In genomic region chr19:45717131-45717982, GRCh38 we compare ENCODE assay signal across 8 cellular contexts. TPM values are rescaled to one million over a fixed set of nuclear protein-coding genes. Genes with fewer than 3 reads are reported as not detected.
A peak's percentile ranks its signal among the peaks of the same experiment; 100 is the strongest.
DNase-seq lines count a peak whose midpoint lies in the region; ATAC-seq and TF ChIP-seq lines count a peak whose summit lies in the region.

No MANE protein-coding gene starts in this region.

- no peaks in the 10 kb centered on the region for H3K9me3 Mint-ChIP-seq in endothelial cell (ENCODE audit: unreplicated experiment)

- no peaks in the 10 kb centered on the region for H3K9me3 ChIP-seq in OCI-LY1 (ENCODE audit: low read length)
- H3K9me3 ChIP-seq in mesodermal cell (ENCODE audit: control insufficient read depth, low read length): no peaks in the 10 kb centered on the region

- H3K27ac ChIP-seq in OCI-LY1 (ENCODE audit: low read depth, low read length, poor library complexity, severe bottlenecking): peak overlapping the region; percentile 74
- peak overlapping the region; percentile 94 for H3K27ac ChIP-seq in mesodermal cell (ENCODE audit: low read depth, low read length, severe bottlenecking)

- peak overlapping the region; percentile 76 for H3K4me3 ChIP-seq in OCI-LY1 (ENCODE audit: low read depth, low read length, poor library complexity, severe bottlenecking)
- peak overlapping the region; percentile 86 for H3K4me3 ChIP-seq in mesodermal cell (ENCODE audit: extremely low read depth, insufficient read depth, low read length, poor library complexity, severe bottlenecking)

- WGBS in mesodermal cell (ENCODE audit: insufficient coverage in 2 of 2), 2 experiments: 1 to 2% methylated on average over 33 to 38 of the region's 51 CpGs

- no peaks in the 10 kb centered on the region for H3K9me2 ChIP-seq in OCI-LY1 (ENCODE audit: low read depth, low read length)

- H3K4me3 Mint-ChIP-seq in endothelial cell (ENCODE audit: unreplicated experiment): peak overlapping the region; percentile 99

- peaks cover 6% of the 10 kb centered on the region for H3K36me3 Mint-ChIP-seq in endothelial cell (ENCODE audit: low read depth, unreplicated experiment)

- H3K4me2 ChIP-seq in OCI-LY1 (ENCODE audit: low read length): peak overlapping the region; percentile 91

- H3K9ac ChIP-seq in OCI-LY1 (ENCODE audit: low read length): peak overlapping the region; percentile 96

- no peak overlapping the region for H2AFZ ChIP-seq in OCI-LY1 (ENCODE audit: low read length)

- H3K4me1 ChIP-seq in OCI-LY1 (ENCODE audit: insufficient read depth, low read length, severe bottlenecking): peaks cover 31% of the 10 kb centered on the region
- H3K4me1 ChIP-seq in mesodermal cell (ENCODE audit: control insufficient read depth, insufficient read depth, low read length, poor library complexity, severe bottlenecking): peaks cover 25% of the 10 kb centered on the region

- H4K20me1 ChIP-seq in OCI-LY1 (ENCODE audit: insufficient read depth, low read length): no peaks in the 10 kb centered on the region

- peak overlapping the region; percentile 80 for H3K27ac Mint-ChIP-seq in endothelial cell (ENCODE audit: unreplicated experiment)

- peaks cover 8% of the 10 kb centered on the region for H3K27me3 Mint-ChIP-seq in endothelial cell (ENCODE audit: unreplicated experiment)

- peaks cover 16% of the 10 kb centered on the region for H3K36me3 ChIP-seq in OCI-LY1 (ENCODE audit: insufficient read depth, low read length)
- peaks cover 36% of the 10 kb centered on the region for H3K36me3 ChIP-seq in mesodermal cell (ENCODE audit: control insufficient read depth, insufficient read depth, low read length)

- H3F3A ChIP-seq in OCI-LY1 (ENCODE audit: insufficient read depth, low read length): no peaks in the 10 kb centered on the region

- peaks cover 21% of the 10 kb centered on the region for H3K79me2 ChIP-seq in OCI-LY1 (ENCODE audit: insufficient read depth, low read length)

- TF ChIP-seq CTCF in OCI-LY1 (IDR thresholded peaks at IDR 0.05; ENCODE audit: low read length) (peak; percentile 24; the same call in 1 of the 2 replicates), endothelial cell (IDR thresholded peaks at IDR 0.05; ENCODE audit: unreplicated experiment) (no peak)

- H3K4me1 Mint-ChIP-seq in endothelial cell (ENCODE audit: unreplicated experiment): peaks cover 27% of the 10 kb centered on the region

- DNase-seq in D341Med (ENCODE audit: low spot score) (peak; percentile 97), HuH-7 (ENCODE audit: low spot score) (peak; percentile 96), activated T-cell treated with anti-CD3 and anti-CD28 coated beads for 1 hour (ENCODE audit: low read depth) (peak; percentile 96), endothelial cell (ENCODE audit: low spot score) (peak; percentile 97)
- peak; percentile 90 for DNase-seq in stimulated activated CD8-positive, alpha-beta memory T cell treated with anti-CD3 and anti-CD28 coated beads, Interleukin-15, amount 100 ng/mL, for 24 hours (ENCODE audit: low read depth)

- ATAC-seq in GM21515 (IDR thresholded peaks at IDR 0.05; ENCODE audit: unreplicated experiment): peak; percentile 87

- no peaks in the 10 kb centered on the region for H3K27me3 ChIP-seq in OCI-LY1 (ENCODE audit: insufficient read depth, low read length)

RNA-seq across cellular contexts. Expression of gene FBXO46, which starts 13.3 kb away (rescaled TPM):
- total RNA-seq in endothelial cell (ENCODE audit: unreplicated experiment): 29.9 TPM
- polyA plus RNA-seq in mesodermal cell (2013, experiment 1 of 2): 10.3 TPM
- 8.8 TPM for polyA plus RNA-seq in mesodermal cell (2013, experiment 2 of 2)

RNA-seq across cellular contexts. Expression of gene MEIOSIN, which starts 15.9 kb away (rescaled TPM):
- total RNA-seq in endothelial cell (ENCODE audit: unreplicated experiment): not detected
- not detected for polyA plus RNA-seq in mesodermal cell (2013, experiment 1 of 2)
- polyA plus RNA-seq in mesodermal cell (2013, experiment 2 of 2): not detected

RNA-seq across cellular contexts. Expression of gene QPCTL, which starts 24.9 kb away (rescaled TPM):
- total RNA-seq in endothelial cell (ENCODE audit: unreplicated experiment): 10.6 TPM
- 21.8 TPM for polyA plus RNA-seq in mesodermal cell (2013, experiment 1 of 2)
- polyA plus RNA-seq in mesodermal cell (2013, experiment 2 of 2): 17.3 TPM

RNA-seq across cellular contexts. Expression of gene SNRPD2, which starts 25.6 kb away (rescaled TPM):
- total RNA-seq in endothelial cell (ENCODE audit: unreplicated experiment): 479 TPM
- 595 TPM for polyA plus RNA-seq in mesodermal cell (2013, experiment 1 of 2)
- polyA plus RNA-seq in mesodermal cell (2013, experiment 2 of 2): 570 TPM

RNA-seq across cellular contexts. Expression of gene GIPR, which starts 49.3 kb away (rescaled TPM):
- 1.6 TPM for total RNA-seq in endothelial cell (ENCODE audit: unreplicated experiment)
- 10.8 TPM for polyA plus RNA-seq in mesodermal cell (2013, experiment 1 of 2)
- 9.3 TPM for polyA plus RNA-seq in mesodermal cell (2013, experiment 2 of 2)

Comparison
In these comparisons a context has a peak if more than half of its experiments do, and no peak if none do; other contexts are left out.
1. Peak in every context shown above with its lines: DNase-seq, ATAC-seq, H3K4me3 ChIP-seq and H3K27ac ChIP-seq.